ENCODE assay signal across 8 cellular contexts in the genomic region with DNA sequence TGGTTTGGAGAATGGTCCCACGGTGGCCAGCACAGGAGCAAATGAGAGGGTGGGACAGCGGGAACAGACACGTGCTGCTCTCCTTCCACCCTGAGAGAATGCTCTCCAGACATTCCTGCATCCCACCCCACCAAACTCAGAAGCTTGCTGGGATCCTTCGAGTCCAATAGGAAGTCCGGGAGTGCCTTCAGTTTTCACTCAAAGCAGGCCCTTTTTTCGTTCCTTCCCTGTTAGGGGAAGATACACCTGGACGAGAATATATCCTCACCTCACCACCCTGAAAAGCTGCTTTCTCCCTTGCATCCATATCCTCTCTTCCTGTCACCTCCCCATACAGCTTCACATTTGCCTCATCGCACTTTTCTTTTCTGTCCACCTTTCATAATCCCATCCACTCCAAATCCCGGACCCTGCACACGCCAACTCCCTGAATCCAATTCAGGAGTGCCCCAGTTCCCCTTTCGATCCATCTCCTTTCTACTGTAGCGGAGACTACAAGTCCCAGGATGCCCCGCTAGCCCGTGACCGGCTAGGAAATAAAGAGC. TPM values are rescaled to one million over a fixed set of nuclear protein-coding genes. Genes with fewer than 3 reads are reported as not detected.
DNase-seq lines count a peak whose midpoint lies in the region; ATAC-seq, FAIRE-seq and TF ChIP-seq lines count a peak whose summit lies in the region.

No MANE protein-coding gene starts in this region.

- H3K9me3 ChIP-seq in CD4-positive, alpha-beta memory T cell (ENCODE audit: control insufficient read depth in 1 of 2, low read length in 2 of 2): no peaks in the 10 kb centered on the region

- H3K27me3 ChIP-seq in CD4-positive, alpha-beta memory T cell (ENCODE audit: insufficient read depth, low read length): no peaks in the 10 kb centered on the region
- H3K27me3 ChIP-seq in KMS-11 (ENCODE audit: insufficient read depth, low read depth): no peaks in the 10 kb centered on the region

- no peaks in the 10 kb centered on the region for H3K27me3 Mint-ChIP-seq in CD4-positive, alpha-beta memory T cell
- H3K27me3 Mint-ChIP-seq in chondrocyte (ENCODE audit: low read depth) (no peaks in the 10 kb centered on the region), nephron (ENCODE audit: low read depth) (no peaks in the 10 kb centered on the region)

- peaks cover 16 to 44% (median 25%) of the 10 kb centered on the region in 4 donors for H3K4me1 Mint-ChIP-seq in CD4-positive, alpha-beta memory T cell
- peaks cover 66% of the 10 kb centered on the region for H3K4me1 Mint-ChIP-seq in chondrocyte (ENCODE audit: low read depth)
- H3K4me1 Mint-ChIP-seq in nephron: peaks cover 61% of the 10 kb centered on the region

- no peak for TF ChIP-seq POLR2A in GM12892 (IDR thresholded peaks at IDR 0.05; ENCODE audit: low read depth, low read length)

- CTCF ChIA-PET in CD4-positive, alpha-beta memory T cell (lab: Charles Lee; ENCODE audit: partially characterized antibody): interaction anchor here (0.7 to 13.9 kb wide), 15 partner anchors 9 to 408 kb away, joined by 3 to 399 read pairs (median 9); partner anchors contain the start of genes ARHGEF40 and METTL3

- no peak for ATAC-seq in GM18870 (IDR thresholded peaks at IDR 0.05; ENCODE audit: unreplicated experiment)

- DNase-seq in CD4-positive, alpha-beta memory T cell: no peak
- no peak for DNase-seq in chondrocyte (ENCODE audit: low spot score)
- no peak for DNase-seq in GM12892 (ENCODE audit: insufficient read length)
- no peak for DNase-seq in DMS114 treated with DMSO at 0.1 percent for 48 hours (lab: John Stamatoyannopoulos, UW; ENCODE audit: unreplicated experiment)
- DNase-seq in central memory CD4-positive, alpha-beta T cell: no peak

- peaks cover 0 to 6% of the 10 kb centered on the region in 2 donors for H3K36me3 Mint-ChIP-seq in CD4-positive, alpha-beta memory T cell
- H3K36me3 Mint-ChIP-seq in chondrocyte (ENCODE audit: low read depth): no peaks in the 10 kb centered on the region
- no peaks in the 10 kb centered on the region for H3K36me3 Mint-ChIP-seq in nephron (ENCODE audit: low read depth)

- H4K20me1 ChIP-seq in KMS-11 (ENCODE audit: insufficient read depth): no peaks in the 10 kb centered on the region

- peak overlapping the region; percentile 90 for H3K27ac ChIP-seq in CD4-positive, alpha-beta memory T cell (ENCODE audit: low read depth, low read length)
- peak overlapping the region; percentile 99 for H3K27ac ChIP-seq in KMS-11

- no peaks in the 10 kb centered on the region for H3K36me3 ChIP-seq in CD4-positive, alpha-beta memory T cell (ENCODE audit: insufficient read depth, low read length)
- no peaks in the 10 kb centered on the region for H3K36me3 ChIP-seq in KMS-11 (ENCODE audit: insufficient read depth)

- intact Hi-C loops in CD4-positive, alpha-beta memory T cell (cut with micrococcal nuclease): loop anchor here (1.0 to 5.0 kb wide), 3 partner anchors 114 to 760 kb away; partner anchors contain the start of genes METTL17 and PARP2

- H3K9me3 Mint-ChIP-seq in CD4-positive, alpha-beta memory T cell: no peaks in the 10 kb centered on the region
- H3K9me3 Mint-ChIP-seq in chondrocyte (ENCODE audit: low read depth) (no peaks in the 10 kb centered on the region), nephron (no peaks in the 10 kb centered on the region)

- peaks cover 32% of the 10 kb centered on the region for H3K4me1 ChIP-seq in CD4-positive, alpha-beta memory T cell (ENCODE audit: insufficient read depth, low read length)
- H3K4me1 ChIP-seq in KMS-11 (ENCODE audit: low read depth, poor library complexity, severe bottlenecking): peaks cover 57% of the 10 kb centered on the region

- no peaks in the 10 kb centered on the region for H3K79me2 ChIP-seq in KMS-11 (ENCODE audit: insufficient read depth, low read depth)

- POLR2A ChIA-PET in CD4-positive, alpha-beta memory T cell (lab: Charles Lee; ENCODE audit: partially characterized antibody): interaction anchor here (0.9 to 4.8 kb wide), 16 partner anchors 9 to 642 kb away, joined by 3 to 82 read pairs (median 4); partner anchors contain the start of genes ARHGEF40, METTL3, NDRG2 and PIP4P1

- no peak for FAIRE-seq in GM12892 (lab: Jason Lieb, UNC)

- H3K27ac Mint-ChIP-seq in CD4-positive, alpha-beta memory T cell: peak overlapping the region; percentile 91 to 99 (median 97)
- H3K27ac Mint-ChIP-seq in chondrocyte (ENCODE audit: unreplicated experiment) (peak overlapping the region; percentile 94), nephron (peak overlapping the region; percentile 83 to 96 (median 96))

- peak overlapping the region; percentile 96 for H3K4me3 ChIP-seq in CD4-positive, alpha-beta memory T cell (ENCODE audit: low read length in 2 of 2)
- no peak overlapping the region for H3K4me3 ChIP-seq in KMS-11 (IDR thresholded peaks at IDR 0.05; ENCODE audit: insufficient read depth, low read depth, low read length)

- peak; percentile 65 for TF ChIP-seq CTCF in KMS-11 (conservative IDR thresholded peaks at IDR 0.05; ENCODE audit: low read depth, low read length)
- TF ChIP-seq CTCF in chondrocyte (IDR thresholded peaks at IDR 0.05): no peak
- TF ChIP-seq CTCF in nephron (IDR thresholded peaks at IDR 0.05; ENCODE audit: unreplicated experiment in 3 of 3): no peak

- peak overlapping the region; percentile 57; the same call in 1 of the 2 replicates for H2AFZ ChIP-seq in KMS-11 (ENCODE audit: low read depth)

- H3K9ac ChIP-seq in KMS-11: peak overlapping the region; percentile 99

- H3K4me3 Mint-ChIP-seq in CD4-positive, alpha-beta memory T cell: peak overlapping the region; percentile 85 to 94 (median 90)
- H3K4me3 Mint-ChIP-seq in chondrocyte (ENCODE audit: unreplicated experiment) (peak overlapping the region; percentile 88), nephron (peak overlapping the region; percentile 87 to 92 (median 87))

- H3K4me2 ChIP-seq in KMS-11: peak overlapping the region; percentile 73

RNA-seq across cellular contexts. Expression of gene TMEM253, which starts 2.4 kb away (rescaled TPM):
- not detected for total RNA-seq in CD4-positive, alpha-beta memory T cell
- not detected for polyA plus RNA-seq in CD4-positive, alpha-beta memory T cell
- 1.1 to 1.6 TPM (median 1.2 TPM) in 3 replicates for total RNA-seq in chondrocyte
- polyA plus RNA-seq in GM12892 (2012; ENCODE audit: missing spikeins): not detected

RNA-seq across cellular contexts. Expression of gene ZNF219, which starts 4.8 kb away (rescaled TPM):
- 1 to 10 TPM; 7.6 to 8.0 TPM for total RNA-seq in CD4-positive, alpha-beta memory T cell
- 1 to 10 TPM in 1 of 2 donors, under 1 TPM in 1; 0.80 to 3.0 TPM for polyA plus RNA-seq in CD4-positive, alpha-beta memory T cell
- 23.3 to 26.3 TPM (median 23.9 TPM) in 3 replicates for total RNA-seq in chondrocyte
- 0.66 TPM for polyA plus RNA-seq in GM12892 (2012; ENCODE audit: missing spikeins)

RNA-seq across cellular contexts. Expression of gene ARHGEF40, which starts 33.1 kb away (rescaled TPM):
- total RNA-seq in CD4-positive, alpha-beta memory T cell: under 1 TPM; 0.42 to 0.49 TPM
- polyA plus RNA-seq in CD4-positive, alpha-beta memory T cell: under 1 TPM; 0.52 to 0.66 TPM
- 86.1 to 144 TPM (median 90.4 TPM) in 3 replicates for total RNA-seq in chondrocyte
- 0.15 TPM for polyA plus RNA-seq in GM12892 (2012; ENCODE audit: missing spikeins)

RNA-seq across cellular contexts. Expression of gene RNASE8, which starts 45.6 kb away (rescaled TPM):
- not detected for total RNA-seq in CD4-positive, alpha-beta memory T cell
- polyA plus RNA-seq in CD4-positive, alpha-beta memory T cell: not detected
- total RNA-seq in chondrocyte: not detected in 3 replicates
- polyA plus RNA-seq in GM12892 (2012; ENCODE audit: missing spikeins): not detected

RNA-seq across cellular contexts. Expression of gene OR5AU1, which starts 52.6 kb away (rescaled TPM):
- total RNA-seq in CD4-positive, alpha-beta memory T cell: not detected
- not detected for polyA plus RNA-seq in CD4-positive, alpha-beta memory T cell
- total RNA-seq in chondrocyte: not detected in 3 replicates
- polyA plus RNA-seq in GM12892 (2012; ENCODE audit: missing spikeins): not detected

Comparison
In these comparisons a context has a peak if more than half of its experiments do, and no peak if none do; other contexts are left out.
1. RNA of gene ARHGEF40, which starts 33.1 kb away (total RNA-seq): 86.1 to 144 TPM in chondrocyte; 0.42 to 0.49 TPM in CD4-positive, alpha-beta memory T cell; every median in the first group is over 10 times any median in the second.
2. Peak in every context shown above with its lines, with median percentiles within 50 percentile points of each other: H3K27ac Mint-ChIP-seq and H3K4me3 Mint-ChIP-seq.